ENCODE assay signal across 26 cellular contexts in the genomic region with DNA sequence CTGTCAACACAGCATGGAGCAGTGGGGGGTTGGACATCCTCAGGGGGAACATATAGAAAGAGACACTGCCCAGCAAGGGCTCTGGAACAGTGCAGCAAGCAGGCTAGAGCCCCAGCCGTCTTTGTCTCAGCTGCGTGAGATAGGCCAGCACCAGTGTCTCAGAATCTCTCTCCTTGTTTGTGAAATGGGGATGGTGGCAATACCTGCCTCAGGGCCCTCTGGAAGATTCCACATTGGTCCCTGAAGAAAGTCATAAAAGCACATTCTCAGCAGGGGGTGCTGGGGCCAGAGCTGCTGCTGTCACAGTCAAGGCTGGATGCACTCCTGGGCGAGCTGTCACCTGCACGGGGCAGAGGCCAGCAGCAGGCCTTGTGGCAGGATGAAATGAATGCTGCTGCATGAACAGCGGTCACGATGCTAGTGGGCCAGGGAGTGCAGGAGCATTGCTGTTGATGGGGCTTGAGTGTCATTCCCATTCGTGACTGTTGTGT.
DNase-seq lines count a peak whose midpoint lies in the region; ATAC-seq and TF ChIP-seq lines count a peak whose summit lies in the region.
"Had no signal": no experiment of that assay in that cellular context is flagged by ENCODE, and none has a peak within 500 bp of the region (broad histone marks: within the 10 kb centered on the region; RNA-seq: fewer than 3 reads in every experiment).

No MANE protein-coding gene starts in this region.

- POLR2A ChIA-PET in A673 (lab: Charles Lee; ENCODE audit: low non-redundant PET), result no interaction called here

- H3K36me3 ChIP-seq in esophagus muscularis mucosa, result no peaks in the 10 kb centered on the region
- no peaks in the 10 kb centered on the region for H3K36me3 ChIP-seq in A673 (ENCODE audit: insufficient read depth, low read length, poor library complexity, severe bottlenecking)
- H3K36me3 ChIP-seq in neural progenitor cell, result no peaks in the 10 kb centered on the region
- H3K36me3 ChIP-seq: transverse colon had no signal

- no peak for TF ChIP-seq CTCF in H9 (conservative IDR thresholded peaks at IDR 0.05)
- TF ChIP-seq CTCF in esophagus muscularis mucosa (IDR thresholded peaks at IDR 0.05), result no peak
- no peak for TF ChIP-seq CTCF in A673 (conservative IDR thresholded peaks at IDR 0.05; ENCODE audit: low read depth, low read length)
- no peak for TF ChIP-seq CTCF in neural progenitor cell (IDR thresholded peaks at IDR 0.05)

- H3K4me3 Mint-ChIP-seq in H9, result no peak overlapping the region
- no peak overlapping the region for H3K4me3 Mint-ChIP-seq in neural progenitor cell
- H3K4me3 Mint-ChIP-seq: activated naive CD8-positive, alpha-beta T cell treated with anti-CD3 and anti-CD28 coated beads, Interleukin-2, amount 50 U/mL, for 24 hours; stimulated activated naive CD8-positive, alpha-beta T cell treated with anti-CD3 and anti-CD28 coated beads, Interleukin-15, amount 100 ng/mL, for 72 hours; T-helper 1 cell treated with Interleukin-12 subunit alpha and Interleukin-12 subunit beta and Interleukin-4 antibody, amounts not matched to agents 30 μg/mL and 1 μg/mL, for 36 hours had no signal

- H2BK5ac ChIP-seq in H9 (ENCODE audit: insufficient read length, low read length), result no peak overlapping the region

- H3K4me2 ChIP-seq in H9 (ENCODE audit: insufficient read depth, insufficient read length, low read length) (no peak overlapping the region), neural progenitor cell (no peak overlapping the region)

- no peak overlapping the region for H3K23ac ChIP-seq in H9 (ENCODE audit: insufficient read length, low read depth, low read length)

- H3K27me3 ChIP-seq in H9 (ENCODE audit: insufficient read depth, low read length) (no peaks in the 10 kb centered on the region), esophagus muscularis mucosa (no peaks in the 10 kb centered on the region), A673 (replicated peaks; ENCODE audit: insufficient read depth, low read depth, low read length, poor library complexity) (no peaks in the 10 kb centered on the region), neural progenitor cell (no peaks in the 10 kb centered on the region)
- H3K27me3 ChIP-seq: transverse colon had no signal

- H3K36me3 Mint-ChIP-seq in H9 (ENCODE audit: insufficient read depth in 1 of 3, low read depth in 3 of 3), result no peaks in the 10 kb centered on the region
- H3K36me3 Mint-ChIP-seq in neural progenitor cell, result no peaks in the 10 kb centered on the region
- H3K36me3 Mint-ChIP-seq: naive B cell had no signal

- H3K9me3 ChIP-seq in H9 (ENCODE audit: control insufficient read depth, low read depth, low read length) (no peaks in the 10 kb centered on the region), esophagus muscularis mucosa (no peaks in the 10 kb centered on the region), A673 (ENCODE audit: low read depth, low read length, poor library complexity, severe bottlenecking) (no peaks in the 10 kb centered on the region), neural progenitor cell (ENCODE audit: low read depth) (no peaks in the 10 kb centered on the region)
- H3K9me3 ChIP-seq: psoas muscle, transverse colon had no signal

- no peaks in the 10 kb centered on the region for H3K79me2 ChIP-seq in H9 (ENCODE audit: insufficient read depth, low read length)
- no peaks in the 10 kb centered on the region for H3K79me2 ChIP-seq in neural progenitor cell (ENCODE audit: low read depth)

- CTCF ChIA-PET in A673 (lab: Charles Lee), result no interaction called here

- H3K9me3 Mint-ChIP-seq in H9, result peaks cover 0 to 36% of the 10 kb centered on the region in 2 experiments; a peak in 2 of 5 replicates
- H3K9me3 Mint-ChIP-seq in neural progenitor cell, result no peaks in the 10 kb centered on the region
- H3K9me3 Mint-ChIP-seq: activated naive CD8-positive, alpha-beta T cell treated with anti-CD3 and anti-CD28 coated beads, Interleukin-2, amount 50 U/mL, for 24 hours; stimulated activated naive CD8-positive, alpha-beta T cell treated with anti-CD3 and anti-CD28 coated beads, Interleukin-15, amount 100 ng/mL, for 72 hours; T-helper 1 cell treated with Interleukin-12 subunit alpha and Interleukin-12 subunit beta and Interleukin-4 antibody, amounts not matched to agents 30 μg/mL and 1 μg/mL, for 36 hours had no signal

- no peak overlapping the region for H2AK5ac ChIP-seq in H9 (ENCODE audit: insufficient read length, low read length)

- no TSS peak for BruUV-seq in A673 (replicated peaks; lab: Mats Ljungman, UMichigan)

- H2BK120ac ChIP-seq in H9 (ENCODE audit: low read depth, low read length, poor library complexity, severe bottlenecking), result no peak overlapping the region

- no CpG with 5 or more reads among the region's 7 CpGs for WGBS in H9 (ENCODE audit: extremely low coverage, insufficient read length, low lambda C conversion rate)
- WGBS in esophagus muscularis mucosa, result 73% methylated on average over 5 of the region's 7 CpGs

- no peak overlapping the region for H4K91ac ChIP-seq in H9 (ENCODE audit: insufficient read length, low read depth, low read length)

- H3K27ac ChIP-seq in H9 (ENCODE audit: insufficient read length, low read depth, low read length) (no peak overlapping the region), esophagus muscularis mucosa (replicated peaks in 1 of 4) (no peak overlapping the region), A673 (ENCODE audit: low read depth, low read length, poor library complexity, severe bottlenecking) (no peak overlapping the region), neural progenitor cell (no peak overlapping the region)
- H3K27ac ChIP-seq: C4-2B, psoas muscle, transverse colon had no signal

- no peak overlapping the region for H3T11ph ChIP-seq in H9 (ENCODE audit: low read length)

- no peak overlapping the region for H3K4ac ChIP-seq in H9 (ENCODE audit: low read depth, low read length)

- no peak overlapping the region for H2BK15ac ChIP-seq in H9 (ENCODE audit: low read depth, low read length)

- no peak overlapping the region for H4K5ac ChIP-seq in H9 (ENCODE audit: insufficient read length, low read depth, low read length)

- H3K56ac ChIP-seq in H9 (ENCODE audit: insufficient read length, low read depth, low read length), result no peak overlapping the region

- H3K9ac ChIP-seq in H9 (ENCODE audit: extremely low read depth, insufficient read length, low read length) (no peak overlapping the region), neural progenitor cell (no peak overlapping the region)

- no peak overlapping the region for H2AFZ ChIP-seq in H9 (ENCODE audit: low read length)
- no peak overlapping the region for H2AFZ ChIP-seq in neural progenitor cell (replicated peaks)

- DNase-seq in D341Med (ENCODE audit: low spot score) (peak; percentile 17), H9 (peak; percentile 17), esophagus muscularis mucosa (ENCODE audit: extremely low spot score) (peak; percentile 72), sciatic nerve (ENCODE audit: low spot score) (peak; percentile 33), A673 (ENCODE audit: low spot score) (no peak), neural progenitor cell (ENCODE audit: low spot score) (no peak)
- no peak for DNase-seq in stimulated activated naive CD4-positive, alpha-beta T cell (lab: John Stamatoyannopoulos, UW)
- DNase-seq: activated CD4-positive, alpha-beta T cell treated with anti-CD3 and anti-CD28 coated beads, Interleukin-2, amount 50 U/mL, for 48 hours; activated naive CD8-positive, alpha-beta T cell treated with anti-CD3 and anti-CD28 coated beads, Interleukin-2, amount 50 U/mL, for 24 hours; activated T-cell treated with anti-CD3 and anti-CD28 coated beads, Interleukin-2, amount 50 U/mL, for 1 hour; Calu3; cerebellar nuclear complex; DND-41; effector memory CD4-positive, alpha-beta T cell; erythroblast; IMR-90; left colon; mesendoderm; naive B cell; nucleus accumbens; psoas muscle; stimulated activated naive CD8-positive, alpha-beta T cell treated with anti-CD3 and anti-CD28 coated beads, Interleukin-15, amount 100 ng/mL, for 72 hours; transverse colon had no signal

- no peaks in the 10 kb centered on the region for H4K20me1 ChIP-seq in H9 (ENCODE audit: control insufficient read depth, insufficient read depth, insufficient read length)
- no peaks in the 10 kb centered on the region for H4K20me1 ChIP-seq in neural progenitor cell (ENCODE audit: low read depth)

- no peak overlapping the region for H4K8ac ChIP-seq in H9 (replicated peaks; ENCODE audit: insufficient read length, low read depth, low read length)

- H3K18ac ChIP-seq in H9 (ENCODE audit: insufficient read length, low read depth, low read length), result no peak overlapping the region

- H3K4me1 ChIP-seq in H9 (ENCODE audit: insufficient read depth, low read length) (no peaks in the 10 kb centered on the region), esophagus muscularis mucosa (no peaks in the 10 kb centered on the region), A673 (ENCODE audit: insufficient read depth, low read length, poor library complexity, severe bottlenecking) (no peaks in the 10 kb centered on the region), neural progenitor cell (peaks cover 14% of the 10 kb centered on the region)
- H3K4me1 ChIP-seq: psoas muscle, transverse colon had no signal

- H3K27me3 Mint-ChIP-seq in H9 (ENCODE audit: low read depth) (peaks cover 13% of the 10 kb centered on the region), neural progenitor cell (ENCODE audit: insufficient read depth, low read depth) (peaks cover 12% of the 10 kb centered on the region)
- H3K27me3 Mint-ChIP-seq: activated naive CD8-positive, alpha-beta T cell treated with anti-CD3 and anti-CD28 coated beads, Interleukin-2, amount 50 U/mL, for 24 hours had no signal

- H3K4me1 Mint-ChIP-seq in H9, result peaks cover 4 to 6% of the 10 kb centered on the region in 2 experiments
- peaks cover 23% of the 10 kb centered on the region for H3K4me1 Mint-ChIP-seq in neural progenitor cell
- H3K4me1 Mint-ChIP-seq: activated naive CD8-positive, alpha-beta T cell treated with anti-CD3 and anti-CD28 coated beads, Interleukin-2, amount 50 U/mL, for 24 hours; naive B cell; stimulated activated naive CD8-positive, alpha-beta T cell treated with anti-CD3 and anti-CD28 coated beads, Interleukin-15, amount 100 ng/mL, for 72 hours had no signal

- TF ChIP-seq POLR2A in esophagus muscularis mucosa (IDR thresholded peaks at IDR 0.05; ENCODE audit: low read depth), result no peak

- no peak overlapping the region for H3K27ac Mint-ChIP-seq in H9
- H3K27ac Mint-ChIP-seq in neural progenitor cell, result no peak overlapping the region
- H3K27ac Mint-ChIP-seq: activated naive CD8-positive, alpha-beta T cell treated with anti-CD3 and anti-CD28 coated beads, Interleukin-2, amount 50 U/mL, for 24 hours; naive B cell; T-helper 1 cell treated with Interleukin-12 subunit alpha and Interleukin-12 subunit beta and Interleukin-4 antibody, amounts not matched to agents 30 μg/mL and 1 μg/mL, for 36 hours had no signal

- no peak overlapping the region for H3K14ac ChIP-seq in H9 (ENCODE audit: insufficient read depth, low read length)

- no peaks in the 10 kb centered on the region for H3K23me2 ChIP-seq in H9 (ENCODE audit: insufficient read length, low read depth, low read length, poor library complexity, severe bottlenecking)

- peaks cover 5% of the 10 kb centered on the region for H3F3A ChIP-seq in neural progenitor cell (ENCODE audit: low read depth)

- no peak overlapping the region for H2BK12ac ChIP-seq in H9 (ENCODE audit: insufficient read length, low read depth, low read length)

- no peak for TF ChIP-seq EP300 in esophagus muscularis mucosa (IDR thresholded peaks at IDR 0.05)

- intact Hi-C loops in esophagus muscularis mucosa (cut with DNase I), result no loop called here
- intact Hi-C loops in sciatic nerve (cut with DNase I), result no loop called here
- intact Hi-C loops in A673 (cut with micrococcal nuclease; ENCODE audit: unreplicated experiment), result no loop called here

- H2BK20ac ChIP-seq in H9 (ENCODE audit: low read depth, low read length, poor library complexity, severe bottlenecking), result no peak overlapping the region

- no peak overlapping the region for H3K4me3 ChIP-seq in esophagus muscularis mucosa
- no peak overlapping the region for H3K4me3 ChIP-seq in A673 (ENCODE audit: low read depth, low read length, poor library complexity, severe bottlenecking)
- H3K4me3 ChIP-seq in neural progenitor cell, result no peak overlapping the region
- H3K4me3 ChIP-seq: psoas muscle, transverse colon had no signal

- ATAC-seq in sciatic nerve, result no peak
- ATAC-seq: activated CD4-positive, CD25-positive, alpha-beta regulatory T cell treated with anti-CD3 and anti-CD28 coated beads, Interleukin-2, amount 50 U/mL, for 24 hours; activated naive CD8-positive, alpha-beta T cell treated with anti-CD3 and anti-CD28 coated beads, Interleukin-2, amount 50 U/mL, for 24 hours; left colon; psoas muscle; stimulated activated naive CD8-positive, alpha-beta T cell treated with anti-CD3 and anti-CD28 coated beads, Interleukin-15, amount 100 ng/mL, for 72 hours had no signal

- no peaks in the 10 kb centered on the region for H3K79me1 ChIP-seq in H9 (ENCODE audit: insufficient read depth, low read depth, low read length, poor library complexity, severe bottlenecking)

Comparison
In these comparisons a context has a peak if more than half of its experiments do, and no peak if none do; other contexts are left out.
1. DNase-seq: peak in D341Med (single experiment), H9 (single experiment), esophagus muscularis mucosa (single experiment) and sciatic nerve (single experiment); none in stimulated activated naive CD4-positive, alpha-beta T cell (0 of 6), A673 (single experiment) and neural progenitor cell (single experiment).